Comparison of ENCODE assay signal across 9 cellular contexts in the genomic region with DNA sequence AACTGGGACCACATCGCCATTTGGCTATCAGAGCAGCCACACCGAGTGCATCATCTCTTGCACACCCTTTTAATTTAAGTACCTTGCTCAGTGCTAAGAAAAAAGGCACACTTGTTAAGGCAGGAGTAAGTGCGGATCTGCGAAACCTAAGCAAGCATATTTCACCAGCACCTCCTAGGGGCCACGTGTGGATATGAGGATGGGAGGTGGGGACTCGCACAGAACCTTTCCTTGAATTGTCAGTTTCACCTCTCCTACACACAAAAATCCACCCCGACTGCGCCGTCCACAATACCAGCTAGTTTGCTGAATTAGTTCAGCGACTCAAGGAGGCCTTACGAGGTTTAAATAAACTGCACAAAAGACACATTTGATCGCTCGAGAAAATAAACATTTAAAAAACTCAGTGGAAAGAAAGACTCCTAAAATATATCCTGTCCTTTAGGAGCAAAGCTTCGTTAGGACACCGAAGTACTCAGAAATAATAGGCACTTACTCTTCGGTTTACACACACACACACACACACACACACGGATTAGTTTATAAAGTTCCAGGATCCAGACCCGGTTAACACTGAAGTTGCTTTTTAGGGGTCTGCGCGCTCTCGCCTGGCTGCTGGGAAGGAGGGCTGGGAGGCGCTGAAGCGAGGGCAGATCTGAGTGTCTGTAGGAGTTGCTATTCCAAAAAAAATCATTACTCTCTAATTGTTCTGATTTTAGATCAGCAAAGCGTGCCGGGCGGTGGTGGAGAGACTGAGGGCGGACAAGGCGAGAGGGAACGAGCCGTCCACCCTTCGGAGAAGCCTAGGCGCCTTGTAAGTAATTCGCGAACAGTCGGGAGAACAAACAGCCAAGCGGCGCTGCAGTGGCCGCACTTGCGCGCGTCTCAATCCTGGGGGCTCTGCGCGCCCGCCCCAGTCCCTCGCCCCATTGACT. TPM values are rescaled to one million over a fixed set of nuclear protein-coding genes. Genes with fewer than 3 reads are reported as not detected.
A peak's percentile ranks its signal among the peaks of the same experiment; 100 is the strongest.
DNase-seq lines count a peak whose midpoint lies in the region; ATAC-seq and TF ChIP-seq lines count a peak whose summit lies in the region.
"Had no signal": no experiment of that assay in that cellular context is flagged by ENCODE, and none has a peak within 500 bp of the region (broad histone marks: within the 10 kb centered on the region; RNA-seq: fewer than 3 reads in every experiment).

No MANE protein-coding gene starts in this region.

- H3K9me3 Mint-ChIP-seq in activated naive CD8-positive, alpha-beta T cell treated with anti-CD3 and anti-CD28 coated beads for 36 hours, result no peaks in the 10 kb centered on the region

- H3K27me3 Mint-ChIP-seq in activated naive CD8-positive, alpha-beta T cell treated with anti-CD3 and anti-CD28 coated beads for 36 hours, result peaks cover 70% of the 10 kb centered on the region

- POLR2A ChIA-PET in HEK293T (lab: Yijun Ruan, JAX), result no interaction called here

- H3K27me3 ChIP-seq in heart left ventricle, result no peaks in the 10 kb centered on the region

- peak; percentile 47 to 74 (median 58) for ATAC-seq in heart left ventricle

- H3K36me3 Mint-ChIP-seq in activated naive CD8-positive, alpha-beta T cell treated with anti-CD3 and anti-CD28 coated beads for 36 hours, result no peaks in the 10 kb centered on the region
- H3K36me3 Mint-ChIP-seq: CD4-positive, CD25-positive, alpha-beta regulatory T cell had no signal

- DNase-seq in NCI-H1417 (lab: John Stamatoyannopoulos, UW), result peak; percentile 42 to 77 (median 70)
- DNase-seq in NCI-H1417 treated with DMSO at 0.1 percent for 48 hours (lab: John Stamatoyannopoulos, UW), result no peak
- DNase-seq in HEK293T (ENCODE audit: extremely low spot score), result peak; percentile 69
- DNase-seq in NCI-H2227 (lab: John Stamatoyannopoulos, UW; ENCODE audit: unreplicated experiment), result peak; percentile 48
- DNase-seq in activated naive CD8-positive, alpha-beta T cell treated with anti-CD3 and anti-CD28 coated beads for 36 hours, result peak; percentile 9
- peak; percentile 63 to 78 (median 70) for DNase-seq in heart left ventricle
- DNase-seq in occipital lobe (lab: John Stamatoyannopoulos, UW), result peak; percentile 63
- DNase-seq in effector CD8-positive, alpha-beta T cell (lab: John Stamatoyannopoulos, UW), result no peak

- peak; percentile 38 to 77 (median 64) for TF ChIP-seq CTCF in heart left ventricle (IDR thresholded peaks at IDR 0.05)

- H3K27ac Mint-ChIP-seq in activated naive CD8-positive, alpha-beta T cell treated with anti-CD3 and anti-CD28 coated beads for 36 hours, result no peak overlapping the region
- H3K27ac Mint-ChIP-seq: CD4-positive, CD25-positive, alpha-beta regulatory T cell had no signal

- H3K9me3 ChIP-seq in heart left ventricle, result no peaks in the 10 kb centered on the region

- intact Hi-C loops in heart left ventricle (cut with DNase I), result loop anchor here in 9 of 10 donors (2.0 to 10.0 kb wide), 7 partner anchors 144 to 561 kb away; no protein-coding TSS in a partner anchor

- CTCF ChIA-PET in HEK293T (lab: Yijun Ruan, JAX), result interaction anchor here (0.6 to 1.1 kb wide), 2 partner anchors 423 to 560 kb away, joined by 4 to 5 read pairs; no protein-coding TSS in a partner anchor

- H3K36me3 ChIP-seq in heart left ventricle, result no peaks in the 10 kb centered on the region

- peak overlapping the region; percentile 70 for H3K4me3 Mint-ChIP-seq in activated naive CD8-positive, alpha-beta T cell treated with anti-CD3 and anti-CD28 coated beads for 36 hours

- peak overlapping the region; percentile 87 to 98 (median 94) for H3K27ac ChIP-seq in heart left ventricle

- 0 to 1% (median 1%) methylated on average over 28 to 45 of the region's 45 CpGs for WGBS in heart left ventricle, 4 donors

- H3K4me1 Mint-ChIP-seq in activated naive CD8-positive, alpha-beta T cell treated with anti-CD3 and anti-CD28 coated beads for 36 hours, result peaks cover 16% of the 10 kb centered on the region

- no peak for TF ChIP-seq POLR2A in heart left ventricle (IDR thresholded peaks at IDR 0.05)

- peaks cover 0 to 30% (median 4%) of the 10 kb centered on the region in 12 donors for H3K4me1 ChIP-seq in heart left ventricle

- H3K4me3 ChIP-seq in heart left ventricle, result peak overlapping the region; percentile 62 to 87 (median 77)

TF ChIP-seq in HEK293T, 16 proteins besides CTCF, POLR2A, EP300 and RAD21:
- no peak for TF ChIP-seq FOXA1 (IDR thresholded peaks at IDR 0.05)
- 0 out of 2 replicates have a peak, but pooled peaks have one; percentile 2 for TF ChIP-seq L3MBTL2 (conservative IDR thresholded peaks at IDR 0.05)

RNA-seq across cellular contexts. Expression of gene KCNJ2, which starts 1.0 kb away (rescaled TPM):
- not detected for total RNA-seq in activated naive CD8-positive, alpha-beta T cell treated with anti-CD3 and anti-CD28 coated beads for 36 hours
- 10 to 100 TPM; 28.8 to 60.7 (median 48.8) TPM for total RNA-seq in heart left ventricle
- 10 to 100 TPM in 1 of 2 donors, 1 to 10 TPM in 1; 7.1 to 24.7 TPM for polyA plus RNA-seq in heart left ventricle
- 10.3 TPM for total RNA-seq in occipital lobe
- polyA plus RNA-seq: CD4-positive, CD25-positive, alpha-beta regulatory T cell had no signal

Comparison
In these comparisons a context has a peak if more than half of its experiments do, and no peak if none do; other contexts are left out.
1. DNase-seq: peak in NCI-H1417 (3 of 3), HEK293T (single experiment), NCI-H2227 (single experiment), activated naive CD8-positive, alpha-beta T cell treated with anti-CD3 and anti-CD28 coated beads for 36 hours (single experiment), heart left ventricle (5 of 5) and occipital lobe (single experiment); none in NCI-H1417 treated with DMSO at 0.1 percent for 48 hours (single experiment) and effector CD8-positive, alpha-beta T cell (single experiment).
2. RNA of gene KCNJ2, which starts 1.0 kb away (total RNA-seq): 28.8 to 60.7 TPM in heart left ventricle and 10.3 TPM in occipital lobe (single experiment); not detected in activated naive CD8-positive, alpha-beta T cell treated with anti-CD3 and anti-CD28 coated beads for 36 hours; every median in the first group is over 10 times any median in the second.